Comparison of ENCODE assay signal across 8 cellular contexts in the genomic region with DNA sequence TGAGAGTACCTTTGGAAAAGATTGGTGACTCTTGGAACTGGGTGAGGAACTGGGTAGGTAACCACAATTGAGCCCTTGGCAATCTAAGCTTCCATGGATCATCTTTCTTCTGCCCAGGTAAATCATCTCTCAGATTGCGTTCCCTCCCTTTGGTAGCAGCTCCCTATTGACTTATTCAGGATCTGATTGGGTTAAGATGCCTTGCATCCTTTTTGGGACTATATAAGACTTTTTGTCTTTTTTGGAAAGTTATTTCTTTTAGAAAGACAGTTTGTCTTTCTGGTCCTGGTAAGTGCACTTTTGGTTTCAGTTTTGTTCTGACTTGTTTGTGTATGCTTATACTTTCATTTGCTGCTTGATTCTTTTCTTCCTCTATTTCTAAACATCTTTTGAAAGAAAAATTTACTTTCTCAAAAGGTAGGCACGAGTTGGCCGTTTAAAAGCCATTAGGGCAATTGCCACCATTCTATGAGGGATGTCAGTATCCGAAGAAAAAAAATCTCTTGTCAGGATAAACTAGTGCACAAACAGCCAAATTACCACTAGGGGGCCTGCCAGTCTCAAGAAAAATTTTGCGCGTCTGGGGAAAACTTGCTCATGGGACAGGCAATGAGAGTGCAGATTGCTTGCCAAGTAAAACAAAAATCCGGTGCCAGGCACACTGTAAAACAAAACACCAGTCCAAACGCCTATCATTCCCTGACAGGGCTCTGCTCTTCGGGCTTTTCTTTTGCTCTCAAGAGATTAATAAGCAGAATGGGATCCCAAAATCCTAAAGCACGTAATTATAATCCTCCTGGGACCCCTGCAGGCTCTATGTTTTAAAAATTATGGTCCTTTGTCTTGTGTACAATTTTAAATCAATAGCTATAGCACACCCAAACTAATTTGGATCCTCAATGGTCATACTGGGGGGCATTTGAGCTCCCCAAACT. TPM values are rescaled to one million over a fixed set of nuclear protein-coding genes. Genes with fewer than 3 reads are reported as not detected.
DNase-seq lines count a peak whose midpoint lies in the region; ATAC-seq and TF ChIP-seq lines count a peak whose summit lies in the region.

No MANE protein-coding gene starts in this region.

- peak; percentile 85 for TF ChIP-seq RAD21 in SK-N-SH (IDR thresholded peaks at IDR 0.05; ENCODE audit: low read length)

- TF ChIP-seq EP300 in SK-N-SH (IDR thresholded peaks at IDR 0.05; ENCODE audit: borderline replicate concordance in 1 of 2, low read depth in 1 of 2, low read length in 1 of 2), result 0 out of 4 replicates have a peak, but pooled peaks of 1 of the 2 experiments have one; percentile 9

- H3K4me1 Mint-ChIP-seq in type B pancreatic cell (ENCODE audit: unreplicated experiment), result peaks cover 3% of the 10 kb centered on the region

- H3K4me3 Mint-ChIP-seq in type B pancreatic cell, result peak overlapping the region; percentile 66

- intact Hi-C loops in head of caudate nucleus (cut with DNase I), result loop anchor here (5.0 kb wide), 1 partner anchor 347 kb away; no protein-coding TSS in a partner anchor
- intact Hi-C loops in posterior cingulate gyrus (cut with DNase I), result loop anchor here (1.0 kb wide), 2 partner anchors 345 to 885 kb away; no protein-coding TSS in a partner anchor

- H3F3A ChIP-seq in SK-N-SH (replicated peaks; ENCODE audit: insufficient read depth), result no peaks in the 10 kb centered on the region

- no peaks in the 10 kb centered on the region for H3K9me3 ChIP-seq in ES-I3 (ENCODE audit: control insufficient read depth, insufficient read depth, low read length)
- no peaks in the 10 kb centered on the region for H3K9me3 ChIP-seq in SK-N-SH

- H3K27ac Mint-ChIP-seq in activated naive CD4-positive, alpha-beta T cell treated with anti-CD3 and anti-CD28 coated beads, Interleukin-2, amount 50 U/mL, for 72 hours, result peak overlapping the region; percentile 78 to 88
- no peak overlapping the region for H3K27ac Mint-ChIP-seq in type B pancreatic cell

- CTCF ChIA-PET in SK-N-SH (lab: Yijun Ruan, JAX), result interaction anchor here (0.6 to 4.6 kb wide), 24 partner anchors 9 to 885 kb away, joined by 3 to 77 read pairs (median 4); partner anchors contain the start of genes OR1J1 and PDCL

- H3K9me3 Mint-ChIP-seq in activated naive CD4-positive, alpha-beta T cell treated with anti-CD3 and anti-CD28 coated beads, Interleukin-2, amount 50 U/mL, for 72 hours, result no peaks in the 10 kb centered on the region
- H3K9me3 Mint-ChIP-seq in type B pancreatic cell, result peaks cover 9% of the 10 kb centered on the region

- H3K27me3 ChIP-seq in SK-N-SH (ENCODE audit: insufficient read depth), result no peaks in the 10 kb centered on the region

- no peak for TF ChIP-seq POLR2A in NB4 (IDR thresholded peaks at IDR 0.05; ENCODE audit: extremely low read depth, insufficient read length)

- 16% methylated on average over 10 of the region's 10 CpGs for WGBS in SK-N-SH (ENCODE audit: low lambda C conversion rate)

- TF ChIP-seq CTCF in NB4 (IDR thresholded peaks at IDR 0.05; ENCODE audit: low read depth, low read length) (peak; percentile 79), SK-N-SH (IDR thresholded peaks at IDR 0.05) (peak; percentile 92), type B pancreatic cell (conservative IDR thresholded peaks at IDR 0.05) (peak; percentile 88)

- no peaks in the 10 kb centered on the region for H3K36me3 ChIP-seq in ES-I3 (ENCODE audit: insufficient read depth, low read length)
- no peaks in the 10 kb centered on the region for H3K36me3 ChIP-seq in SK-N-SH (replicated peaks in 1 of 2; ENCODE audit: control insufficient read depth in 1 of 2, insufficient read depth in 2 of 2, low read length in 1 of 2)

- H4K20me1 ChIP-seq in SK-N-SH (ENCODE audit: insufficient read depth), result no peaks in the 10 kb centered on the region

- peak overlapping the region in 1 of 2 experiments; percentile 7; a peak in 1 of 4 replicates for H3K27ac ChIP-seq in SK-N-SH (ENCODE audit: low read depth in 2 of 2, low read length in 1 of 2)

- H3K4me3 ChIP-seq in NB4 (ENCODE audit: low read depth, low read length), result peak overlapping the region; percentile 58
- H3K4me3 ChIP-seq in SK-N-SH (ENCODE audit: low read depth in 2 of 2, low read length in 1 of 2), result peak overlapping the region; percentile 47 to 60

- H2AFZ ChIP-seq in SK-N-SH (ENCODE audit: low read depth), result peak overlapping the region; percentile 94

- no peaks in the 10 kb centered on the region for H3K79me2 ChIP-seq in SK-N-SH (ENCODE audit: insufficient read depth)

- H3K36me3 Mint-ChIP-seq in activated naive CD4-positive, alpha-beta T cell treated with anti-CD3 and anti-CD28 coated beads, Interleukin-2, amount 50 U/mL, for 72 hours, result peaks cover 0 to 9% of the 10 kb centered on the region in 2 donors
- H3K36me3 Mint-ChIP-seq in type B pancreatic cell, result no peaks in the 10 kb centered on the region

- no peaks in the 10 kb centered on the region for H3K9me2 ChIP-seq in SK-N-SH

- peak overlapping the region; percentile 78 for H3K4me2 ChIP-seq in SK-N-SH

- peak; percentile 88 for DNase-seq in HCEC 1CT
- DNase-seq in NB4 (ENCODE audit: low read depth), result peak; percentile 82
- DNase-seq in SK-N-SH, result peak; percentile 52
- DNase-seq in activated naive CD4-positive, alpha-beta T cell treated with anti-CD3 and anti-CD28 coated beads, Interleukin-2, amount 50 U/mL, for 72 hours (ENCODE audit: low spot score in 2 of 2), result peak; percentile 62 to 69
- DNase-seq in head of caudate nucleus, result peak; percentile 40 to 90 (median 76)
- DNase-seq in posterior cingulate gyrus, result peak; percentile 40 to 93 (median 70)
- DNase-seq in type B pancreatic cell (ENCODE audit: extremely low spot score, unreplicated experiment), result no peak

- ATAC-seq in activated naive CD4-positive, alpha-beta T cell treated with anti-CD3 and anti-CD28 coated beads, Interleukin-2, amount 50 U/mL, for 72 hours, result peak; percentile 82 to 84

- peaks cover 60% of the 10 kb centered on the region for H3K27me3 Mint-ChIP-seq in type B pancreatic cell

- POLR2A ChIA-PET in SK-N-SH (lab: Yijun Ruan, JAX), result no interaction called here

- H3K4me1 ChIP-seq in ES-I3 (ENCODE audit: insufficient read depth, low read length) (0 out of 2 replicates have a peak, but pooled peaks cover 3% of the 10 kb centered on the region), SK-N-SH (ENCODE audit: control insufficient read depth in 1 of 2, insufficient read depth in 2 of 2, low read depth in 1 of 2, low read length in 1 of 2) (peaks cover 3 to 4% of the 10 kb centered on the region in 2 experiments; a peak in 2 of 4 replicates)

- H3K9ac ChIP-seq in ES-I3 (ENCODE audit: low read depth, low read length) (peak overlapping the region; percentile 52; the same call in 1 of the 2 replicates), SK-N-SH (peak overlapping the region; percentile 40; the same call in 1 of the 2 replicates)

TF ChIP-seq in SK-N-SH, 30 proteins besides CTCF, POLR2A, EP300 and RAD21 (continues in another document):
- TF ChIP-seq YY1 (IDR thresholded peaks at IDR 0.05; ENCODE audit: low read depth) (0 out of 2 replicates have a peak, but pooled peaks have one; percentile 3), TCF12 (IDR thresholded peaks at IDR 0.05) (peak; percentile 22; the same call in 1 of the 2 replicates), TAF1 (IDR thresholded peaks at IDR 0.05; ENCODE audit: borderline replicate concordance, low read depth, low read length) (no peak), SMC3 (IDR thresholded peaks at IDR 0.05; ENCODE audit: low read depth, low read length) (peak; percentile 84), ELF1 (IDR thresholded peaks at IDR 0.05) (no peak), USF2 (IDR thresholded peaks at IDR 0.05; ENCODE audit: borderline replicate concordance, low read depth, low read length) (no peak)
- TF ChIP-seq, protein P1, sequence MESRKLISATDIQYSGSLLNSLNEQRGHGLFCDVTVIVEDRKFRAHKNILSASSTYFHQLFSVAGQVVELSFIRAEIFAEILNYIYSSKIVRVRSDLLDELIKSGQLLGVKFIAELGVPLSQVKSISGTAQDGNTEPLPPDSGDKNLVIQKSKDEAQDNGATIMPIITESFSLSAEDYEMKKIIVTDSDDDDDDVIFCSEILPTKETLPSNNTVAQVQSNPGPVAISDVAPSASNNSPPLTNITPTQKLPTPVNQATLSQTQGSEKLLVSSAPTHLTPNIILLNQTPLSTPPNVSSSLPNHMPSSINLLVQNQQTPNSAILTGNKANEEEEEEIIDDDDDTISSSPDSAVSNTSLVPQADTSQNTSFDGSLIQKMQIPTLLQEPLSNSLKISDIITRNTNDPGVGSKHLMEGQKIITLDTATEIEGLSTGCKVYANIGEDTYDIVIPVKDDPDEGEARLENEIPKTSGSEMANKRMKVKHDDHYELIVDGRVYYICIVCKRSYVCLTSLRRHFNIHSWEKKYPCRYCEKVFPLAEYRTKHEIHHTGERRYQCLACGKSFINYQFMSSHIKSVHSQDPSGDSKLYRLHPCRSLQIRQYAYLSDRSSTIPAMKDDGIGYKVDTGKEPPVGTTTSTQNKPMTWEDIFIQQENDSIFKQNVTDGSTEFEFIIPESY (IDR thresholded peaks at IDR 0.05; ENCODE audit: borderline replicate concordance, low read depth), result no peak

RNA-seq across cellular contexts. Expression of gene OR1J1, which starts 12.8 kb away (rescaled TPM):
- not detected in 2 replicates for polyA plus RNA-seq in SK-N-SH (2012; rRNA removed)
- not detected in 2 replicates for polyA plus RNA-seq in SK-N-SH (2012; cell fraction: cytosol; rRNA removed)
- not detected in 2 replicates for polyA plus RNA-seq in SK-N-SH (2012; cell fraction: nucleus; rRNA removed)
- total RNA-seq in activated naive CD4-positive, alpha-beta T cell treated with anti-CD3 and anti-CD28 coated beads, Interleukin-2, amount 50 U/mL, for 72 hours, result not detected
- not detected in 2 replicates for total RNA-seq in type B pancreatic cell (ENCODE audit: low replicate concordance)

RNA-seq across cellular contexts. Expression of gene OR1J2, which starts 45.7 kb away (rescaled TPM):
- not detected in 2 replicates for polyA plus RNA-seq in SK-N-SH (2012; rRNA removed)
- polyA plus RNA-seq in SK-N-SH (2012; cell fraction: cytosol; rRNA removed), result not detected in 2 replicates
- polyA plus RNA-seq in SK-N-SH (2012; cell fraction: nucleus; rRNA removed), result 0.23 and 0.24 TPM in 2 replicates
- under 1 TPM in 1 of 2 donors, not detected in 1; 0.34 TPM for total RNA-seq in activated naive CD4-positive, alpha-beta T cell treated with anti-CD3 and anti-CD28 coated beads, Interleukin-2, amount 50 U/mL, for 72 hours
- total RNA-seq in type B pancreatic cell (ENCODE audit: low replicate concordance), result not detected in 2 replicates

RNA-seq across cellular contexts. Expression of gene OR1J4, which starts 54.0 kb away (rescaled TPM):
- polyA plus RNA-seq in SK-N-SH (2012; rRNA removed), result 0.07 and 0.13 TPM in 2 replicates
- polyA plus RNA-seq in SK-N-SH (2012; cell fraction: cytosol; rRNA removed), result 0.03 TPM in 1 of 2 replicates, not detected in the other
- 0.14 TPM in 1 of 2 replicates, not detected in the other for polyA plus RNA-seq in SK-N-SH (2012; cell fraction: nucleus; rRNA removed)
- under 1 TPM in 1 of 2 donors, not detected in 1; 0.82 TPM for total RNA-seq in activated naive CD4-positive, alpha-beta T cell treated with anti-CD3 and anti-CD28 coated beads, Interleukin-2, amount 50 U/mL, for 72 hours
- not detected in 2 replicates for total RNA-seq in type B pancreatic cell (ENCODE audit: low replicate concordance)
